8 cellular contexts compared by ENCODE assay signal in the genomic region with DNA sequence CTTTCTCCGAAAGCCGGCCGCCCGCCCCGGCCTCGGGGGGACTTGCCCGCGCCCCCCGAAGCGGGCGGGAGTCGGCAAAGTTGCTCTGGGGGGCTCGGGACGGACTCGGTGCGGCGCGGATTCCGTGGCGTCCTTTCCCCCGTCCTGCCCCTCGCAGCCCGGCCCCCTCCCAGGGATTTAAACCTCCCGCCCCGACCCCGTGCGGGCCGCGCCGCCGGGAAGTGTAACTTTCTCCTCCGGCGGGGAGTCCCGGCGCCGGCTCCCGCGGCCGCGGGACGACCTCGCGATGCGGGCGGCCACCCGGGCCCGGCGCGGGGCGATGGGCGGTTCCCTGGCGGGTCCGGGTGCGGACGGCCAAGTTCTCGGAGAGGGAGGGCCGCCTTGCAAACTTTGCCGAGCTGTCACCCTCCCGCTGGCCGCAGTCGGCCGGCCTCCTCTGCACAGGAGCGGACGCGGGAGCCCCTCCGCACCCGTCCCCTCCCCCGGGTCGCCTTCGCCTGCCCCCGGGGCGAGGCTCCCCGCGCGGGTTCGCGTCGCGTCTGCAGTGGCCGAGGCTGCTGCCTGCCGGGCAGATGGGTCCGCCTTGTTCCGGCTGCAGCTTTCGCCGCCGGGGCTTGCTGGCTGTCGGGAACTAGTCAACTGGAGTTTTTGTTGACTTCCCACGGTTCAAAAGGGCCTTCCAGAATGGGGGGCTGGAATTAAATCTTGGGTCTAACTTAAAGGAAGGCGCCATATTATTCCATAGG. TPM values are rescaled to one million over a fixed set of nuclear protein-coding genes. Genes with fewer than 3 reads are reported as not detected.
A peak's percentile ranks its signal among the peaks of the same experiment; 100 is the strongest.
DNase-seq lines count a peak whose midpoint lies in the region; ATAC-seq lines count a peak whose summit lies in the region.

No MANE protein-coding gene starts in this region.

- H3K4me3 Mint-ChIP-seq in T-cell: peak overlapping the region; percentile 88 to 93 (median 89)

- no peaks in the 10 kb centered on the region for H3K36me3 Mint-ChIP-seq in T-cell

- no peak for ATAC-seq in T-cell (replicated peaks in 1 of 4)

- in situ Hi-C loops in T47D (cut with HindIII; ENCODE audit: low pct_unique_long_range_greater_than_20kb, low sequenced_read_pairs): no loop called here

- peak overlapping the region; percentile 55 to 72 for H3K27ac Mint-ChIP-seq in T-cell

- DNase-seq in NCI-H748 (lab: John Stamatoyannopoulos, UW; ENCODE audit: unreplicated experiment) (peak; percentile 47), NCI-H748 treated with DMSO at 0.1 percent for 48 hours (lab: John Stamatoyannopoulos, UW) (no peak), T-cell (peak in 21 of 34 experiments; percentile 1 to 39 (median 9)), T47D (ENCODE audit: low read depth in 1 of 2, low spot score in 1 of 2) (peak; percentile 41 to 72), islet precursor cell (peak; percentile 58), COR-L47 (lab: John Stamatoyannopoulos, UW) (no peak), SHP77 treated with DMSO at 0.1 percent for 48 hours (lab: John Stamatoyannopoulos, UW) (no peak)
- DNase-seq in stimulated activated CD4-positive, alpha-beta T cell treated with anti-CD3 and anti-CD28 coated beads, Interleukin-2, amount 100 ng/mL, for 24 hours: peak; percentile 34 to 39

- POLR2A ChIA-PET in T-cell (lab: Charles Lee): no interaction called here

- CTCF ChIA-PET in T-cell (lab: Charles Lee): no interaction called here

- H3K27me3 Mint-ChIP-seq in T-cell: no peaks in the 10 kb centered on the region

- H3K4me1 Mint-ChIP-seq in T-cell: peaks cover 24 to 47% (median 31%) of the 10 kb centered on the region in 3 donors

- no peaks in the 10 kb centered on the region for H3K9me3 Mint-ChIP-seq in T-cell

RNA-seq across cellular contexts. Expression of a gene that starts 0.8 kb away (rescaled TPM):
- 10 to 100 TPM; 12.3 to 30.6 (median 19.0) TPM for total RNA-seq in T-cell

RNA-seq across cellular contexts. Expression of a gene that starts 40.9 kb away (rescaled TPM):
- 10 to 100 TPM; 50.2 to 60.3 (median 55.6) TPM for total RNA-seq in T-cell

Comparison
In these comparisons a context has a peak if more than half of its experiments do, and no peak if none do; other contexts are left out.
1. DNase-seq: peak in NCI-H748 (single experiment), T-cell (21 of 34), T47D (2 of 2), islet precursor cell (single experiment) and stimulated activated CD4-positive, alpha-beta T cell treated with anti-CD3 and anti-CD28 coated beads, Interleukin-2, amount 100 ng/mL, for 24 hours (2 of 2); none in NCI-H748 treated with DMSO at 0.1 percent for 48 hours (single experiment), COR-L47 (single experiment) and SHP77 treated with DMSO at 0.1 percent for 48 hours (single experiment).